Comparison of ENCODE assay signal across 24 cellular contexts in genomic region chr17:11031787-11032186, GRCh38.
DNase-seq lines count a peak whose midpoint lies in the region; ATAC-seq and TF ChIP-seq lines count a peak whose summit lies in the region.
"Had no signal": no experiment of that assay in that cellular context is flagged by ENCODE, and none has a peak within 500 bp of the region (broad histone marks: within the 10 kb centered on the region; RNA-seq: fewer than 3 reads in every experiment).

No MANE protein-coding gene starts in this region.

- H3K27ac ChIP-seq in CD8-positive, alpha-beta T cell (ENCODE audit: low read depth, low read length), result no peak overlapping the region
- H3K27ac ChIP-seq: adrenal gland, esophagus squamous epithelium, Peyer's patch, SK-N-MC, spleen had no signal

- peak; percentile 13 for DNase-seq in DMS53 (lab: John Stamatoyannopoulos, UW)
- DNase-seq in DMS53 treated with DMSO at 0.1 percent for 48 hours (lab: John Stamatoyannopoulos, UW; ENCODE audit: unreplicated experiment), result no peak
- DNase-seq in NB4 (ENCODE audit: low read depth), result peak; percentile 11
- DNase-seq in fibroblast of villous mesenchyme (ENCODE audit: low read depth), result no peak
- no peak for DNase-seq in progenitor cell of endocrine pancreas (ENCODE audit: low spot score, unreplicated experiment)
- no peak for DNase-seq in activated gamma-delta T cell treated with Interleukin-2 at 50 U/mL for 16 hours
- no peak for DNase-seq in CD8-positive, alpha-beta T cell
- no peak for DNase-seq in NCI-H2227 (lab: John Stamatoyannopoulos, UW; ENCODE audit: unreplicated experiment)
- DNase-seq: 8988T; activated CD4-positive, alpha-beta T cell treated with anti-CD3 and anti-CD28 coated beads for 4 hours; adrenal gland; central memory CD4-positive, alpha-beta T cell; esophagus squamous epithelium; head of caudate nucleus; kidney glomerular epithelial cell; natural killer cell; NCI-H1105 treated with DMSO at 0.1 percent for 48 hours; NCI-H526 treated with DMSO at 0.1 percent for 48 hours; Peyer's patch; spleen; stimulated activated CD8-positive, alpha-beta memory T cell treated with anti-CD3 and anti-CD28 coated beads, Interleukin-4, amount 100 ng/mL, for 48 hours had no signal

- POLR2A ChIA-PET in CD8-positive, alpha-beta T cell (lab: Charles Lee), result no interaction called here

- H3K27me3 Mint-ChIP-seq in progenitor cell of endocrine pancreas, result no peaks in the 10 kb centered on the region
- peaks cover 2% of the 10 kb centered on the region for H3K27me3 Mint-ChIP-seq in CD8-positive, alpha-beta T cell (ENCODE audit: low read depth)

- CTCF ChIA-PET in CD8-positive, alpha-beta T cell (lab: Charles Lee), result no interaction called here

- no peak for TF ChIP-seq POLR2A in NB4 (IDR thresholded peaks at IDR 0.05; ENCODE audit: extremely low read depth, insufficient read length)

- peak; percentile 50 for TF ChIP-seq CTCF in NB4 (IDR thresholded peaks at IDR 0.05; ENCODE audit: low read depth, low read length)
- TF ChIP-seq CTCF in fibroblast of villous mesenchyme (IDR thresholded peaks at IDR 0.05; ENCODE audit: insufficient read depth, low read depth, low read length), result peak; percentile 3
- TF ChIP-seq CTCF in progenitor cell of endocrine pancreas (IDR thresholded peaks at IDR 0.05; ENCODE audit: unreplicated experiment), result peak; percentile 31
- no peak for TF ChIP-seq CTCF in CD8-positive, alpha-beta T cell (IDR thresholded peaks at IDR 0.05)

- H3K4me1 ChIP-seq in CD8-positive, alpha-beta T cell (ENCODE audit: insufficient read depth, low read length), result no peaks in the 10 kb centered on the region
- H3K4me1 ChIP-seq: adrenal gland, HAP-1, Peyer's patch, spleen had no signal

- H3K27ac Mint-ChIP-seq in progenitor cell of endocrine pancreas, result no peak overlapping the region
- H3K27ac Mint-ChIP-seq in CD8-positive, alpha-beta T cell, result no peak overlapping the region
- H3K27ac Mint-ChIP-seq: activated T-helper 2 cell treated with anti-CD3 and anti-CD28 coated beads, Interferon-gamma antibody, Interleukin-2, Interleukin-4, amounts not matched to agents 10 μg/mL and 5 μg/mL and 100 μg/mL, durations not matched to agents 14 hours and 24 hours and 36 hours; natural killer cell had no signal

- no peaks in the 10 kb centered on the region for H3K9me3 Mint-ChIP-seq in progenitor cell of endocrine pancreas (ENCODE audit: low read depth)
- no peaks in the 10 kb centered on the region for H3K9me3 Mint-ChIP-seq in CD8-positive, alpha-beta T cell

- H3K9me3 ChIP-seq in CD8-positive, alpha-beta T cell (ENCODE audit: low read length), result no peaks in the 10 kb centered on the region
- H3K9me3 ChIP-seq: adrenal gland, HAP-1, Peyer's patch had no signal

- H3K36me3 Mint-ChIP-seq in progenitor cell of endocrine pancreas (ENCODE audit: insufficient read depth), result no peaks in the 10 kb centered on the region
- no peaks in the 10 kb centered on the region for H3K36me3 Mint-ChIP-seq in CD8-positive, alpha-beta T cell
- H3K36me3 Mint-ChIP-seq: natural killer cell had no signal

- H3K27me3 ChIP-seq in CD8-positive, alpha-beta T cell (ENCODE audit: insufficient read depth, low read length), result no peaks in the 10 kb centered on the region
- H3K27me3 ChIP-seq: adrenal gland, Peyer's patch, spleen had no signal

- no peaks in the 10 kb centered on the region for H3K4me1 Mint-ChIP-seq in progenitor cell of endocrine pancreas (ENCODE audit: low read depth)
- H3K4me1 Mint-ChIP-seq in CD8-positive, alpha-beta T cell (ENCODE audit: low read depth), result no peaks in the 10 kb centered on the region
- H3K4me1 Mint-ChIP-seq: natural killer cell had no signal

- H3K4me3 ChIP-seq in NB4 (ENCODE audit: low read depth, low read length), result no peak overlapping the region
- H3K4me3 ChIP-seq in fibroblast of villous mesenchyme (ENCODE audit: low read depth, low read length), result no peak overlapping the region
- no peak overlapping the region for H3K4me3 ChIP-seq in CD8-positive, alpha-beta T cell (ENCODE audit: low read depth, low read length)
- H3K4me3 ChIP-seq: adrenal gland, esophagus squamous epithelium, HAP-1, Peyer's patch, SK-N-MC, spleen had no signal

- ATAC-seq in CD8-positive, alpha-beta T cell, result no peak
- ATAC-seq: natural killer cell had no signal

- H3K4me3 Mint-ChIP-seq in progenitor cell of endocrine pancreas (ENCODE audit: low read depth), result no peak overlapping the region
- H3K4me3 Mint-ChIP-seq in CD8-positive, alpha-beta T cell, result no peak overlapping the region
- H3K4me3 Mint-ChIP-seq: natural killer cell had no signal

- intact Hi-C loops in CD8-positive, alpha-beta T cell (cut with DNase I, micrococcal nuclease), result no loop called here

- no peaks in the 10 kb centered on the region for H3K36me3 ChIP-seq in CD8-positive, alpha-beta T cell (ENCODE audit: insufficient read depth, low read length)
- H3K36me3 ChIP-seq: adrenal gland, esophagus squamous epithelium, HAP-1, Peyer's patch, spleen had no signal

Comparison
In these comparisons a context has a peak if more than half of its experiments do, and no peak if none do; other contexts are left out.
1. DNase-seq: peak in DMS53 (single experiment) and NB4 (single experiment); none in DMS53 treated with DMSO at 0.1 percent for 48 hours (single experiment), fibroblast of villous mesenchyme (single experiment), progenitor cell of endocrine pancreas (single experiment), activated gamma-delta T cell treated with Interleukin-2 at 50 U/mL for 16 hours (single experiment), CD8-positive, alpha-beta T cell (0 of 7) and NCI-H2227 (single experiment).